17 cellular contexts compared by ENCODE assay signal in the genomic region with DNA sequence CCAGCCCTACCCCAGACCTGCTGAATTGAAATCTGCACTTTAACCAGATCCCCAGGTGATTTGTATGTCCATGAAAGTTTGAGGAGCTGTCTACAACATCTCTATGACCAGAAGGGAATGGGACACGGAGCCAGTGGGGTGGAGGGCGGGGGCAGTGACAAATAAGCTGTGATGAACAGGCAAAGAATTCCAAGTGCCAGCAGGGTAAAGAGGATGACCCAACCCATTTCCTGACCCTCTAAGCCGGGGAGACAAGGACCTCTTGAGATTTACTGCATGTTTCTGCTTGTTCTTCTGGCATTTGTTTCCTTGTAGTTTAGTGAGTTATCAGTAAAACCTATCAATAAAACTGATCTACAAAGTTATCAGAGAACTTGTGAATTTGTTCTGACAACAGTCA. TPM values are rescaled to one million over a fixed set of nuclear protein-coding genes. Genes with fewer than 3 reads are reported as not detected.
DNase-seq lines count a peak whose midpoint lies in the region; ATAC-seq and TF ChIP-seq lines count a peak whose summit lies in the region.
"Had no signal": no experiment of that assay in that cellular context is flagged by ENCODE, and none has a peak within 500 bp of the region (broad histone marks: within the 10 kb centered on the region; RNA-seq: fewer than 3 reads in every experiment).

No MANE protein-coding gene starts in this region.

- POLR2A ChIA-PET in activated CD4-positive, alpha-beta memory T cell treated with anti-CD3 and anti-CD28 coated beads for 36 hours (lab: Charles Lee) = interaction anchor here (1.0 kb wide), 1 partner anchor 9 kb away, joined by 3 read pairs; a partner anchor contains a TSS
- POLR2A ChIA-PET in activated CD4-positive, alpha-beta memory T cell treated with anti-CD3 and anti-CD28 coated beads, Interleukin-2, amount 10 ng/mL, durations not matched to agents 7 days and 5 days (lab: Charles Lee) = interaction anchor here (1.0 kb wide), 2 partner anchors 8 to 10 kb away, joined by 3 to 4 read pairs; no protein-coding TSS in a partner anchor

- H3K36me3 Mint-ChIP-seq in activated CD4-positive, alpha-beta memory T cell treated with anti-CD3 and anti-CD28 coated beads for 36 hours = peaks cover 47% of the 10 kb centered on the region
- H3K36me3 Mint-ChIP-seq in activated CD4-positive, alpha-beta memory T cell treated with anti-CD3 and anti-CD28 coated beads, Interleukin-2, amount 10 ng/mL, durations not matched to agents 7 days and 5 days (ENCODE audit: low read depth) = peaks cover 53% of the 10 kb centered on the region
- H3K36me3 Mint-ChIP-seq in activated T-helper 2 cell treated with anti-CD3 and anti-CD28 coated beads, Interferon-gamma antibody, Interleukin-2, Interleukin-4, amounts not matched to agents 10 μg/mL and 5 μg/mL and 100 μg/mL, durations not matched to agents 14 hours and 24 hours and 36 hours (ENCODE audit: low read depth) = peaks cover 59% of the 10 kb centered on the region
- H3K36me3 Mint-ChIP-seq in natural killer cell = no peaks in the 10 kb centered on the region

- no peak overlapping the region for H3K4me3 Mint-ChIP-seq in activated CD4-positive, alpha-beta memory T cell treated with anti-CD3 and anti-CD28 coated beads for 36 hours
- no peak overlapping the region for H3K4me3 Mint-ChIP-seq in activated CD4-positive, alpha-beta memory T cell treated with anti-CD3 and anti-CD28 coated beads, Interleukin-2, amount 10 ng/mL, durations not matched to agents 7 days and 5 days
- no peak overlapping the region for H3K4me3 Mint-ChIP-seq in activated T-helper 2 cell treated with anti-CD3 and anti-CD28 coated beads, Interferon-gamma antibody, Interleukin-2, Interleukin-4, amounts not matched to agents 10 μg/mL and 5 μg/mL and 100 μg/mL, durations not matched to agents 14 hours and 24 hours and 36 hours (ENCODE audit: low read depth)
- no peak overlapping the region for H3K4me3 Mint-ChIP-seq in natural killer cell

- intact Hi-C loops in activated CD4-positive, alpha-beta memory T cell treated with anti-CD3 and anti-CD28 coated beads for 36 hours (cut with micrococcal nuclease) = no loop called here
- intact Hi-C loops in activated T-helper 2 cell treated with anti-CD3 and anti-CD28 coated beads, Interferon-gamma antibody, Interleukin-2, Interleukin-4, amounts not matched to agents 10 μg/mL and 5 μg/mL and 100 μg/mL, durations not matched to agents 14 hours and 24 hours and 36 hours (cut with micrococcal nuclease) = no loop called here
- intact Hi-C loops in natural killer cell (cut with micrococcal nuclease) = no loop called here

- no peak for DNase-seq in activated CD4-positive, alpha-beta memory T cell treated with anti-CD3 and anti-CD28 coated beads for 36 hours
- DNase-seq in activated CD4-positive, alpha-beta memory T cell treated with anti-CD3 and anti-CD28 coated beads, Interleukin-2, amount 10 ng/mL, durations not matched to agents 7 days and 5 days = no peak
- DNase-seq in ELR (ENCODE audit: low read depth) = peak; percentile 74
- no peak for DNase-seq in activated T-helper 2 cell treated with anti-CD3 and anti-CD28 coated beads, Interferon-gamma antibody, Interleukin-2, Interleukin-4, amounts not matched to agents 10 μg/mL and 5 μg/mL and 100 μg/mL, durations not matched to agents 14 hours and 24 hours and 36 hours (ENCODE audit: low spot score)
- DNase-seq in natural killer cell = no peak
- DNase-seq in amniotic stem cell (lab: John Stamatoyannopoulos, UW) = no peak
- no peak for DNase-seq in GM13976 (ENCODE audit: low spot score)
- DNase-seq: DMS 273 treated with DMSO at 0.1 percent for 48 hours; effector CD4-positive, alpha-beta T cell; foreskin melanocyte; IMR-90; NCI-H1417 treated with DMSO at 0.1 percent for 48 hours; NCI-H446 treated with DMSO at 0.1 percent for 48 hours; testis had no signal

- no peaks in the 10 kb centered on the region for H3K27me3 Mint-ChIP-seq in activated CD4-positive, alpha-beta memory T cell treated with anti-CD3 and anti-CD28 coated beads for 36 hours
- no peaks in the 10 kb centered on the region for H3K27me3 Mint-ChIP-seq in activated CD4-positive, alpha-beta memory T cell treated with anti-CD3 and anti-CD28 coated beads, Interleukin-2, amount 10 ng/mL, durations not matched to agents 7 days and 5 days
- H3K27me3 Mint-ChIP-seq in activated T-helper 2 cell treated with anti-CD3 and anti-CD28 coated beads, Interferon-gamma antibody, Interleukin-2, Interleukin-4, amounts not matched to agents 10 μg/mL and 5 μg/mL and 100 μg/mL, durations not matched to agents 14 hours and 24 hours and 36 hours (ENCODE audit: low read depth) = no peaks in the 10 kb centered on the region
- no peaks in the 10 kb centered on the region for H3K27me3 Mint-ChIP-seq in natural killer cell (ENCODE audit: low read depth in 2 of 2)
- H3K27me3 Mint-ChIP-seq: brain had no signal

- in situ Hi-C loops in GM13976 (cut with MboI; ENCODE audit: low sequenced_read_pairs, unreplicated experiment) = no loop called here

- TF ChIP-seq CTCF in natural killer cell (IDR thresholded peaks at IDR 0.05) (no peak), GM13976 (IDR thresholded peaks at IDR 0.05; ENCODE audit: borderline replicate concordance, control extremely low read depth, extremely low read depth, insufficient read depth, missing control alignments) (no peak)

- ATAC-seq in natural killer cell (no peak), HG03457 (IDR thresholded peaks at IDR 0.05; ENCODE audit: unreplicated experiment) (no peak)
- ATAC-seq: SK-N-SH treated with all-trans-retinoic acid at 6 μM for 48 hours had no signal

- CTCF ChIA-PET in activated CD4-positive, alpha-beta memory T cell treated with anti-CD3 and anti-CD28 coated beads for 36 hours (lab: Charles Lee) = no interaction called here
- CTCF ChIA-PET in activated CD4-positive, alpha-beta memory T cell treated with anti-CD3 and anti-CD28 coated beads, Interleukin-2, amount 10 ng/mL, durations not matched to agents 7 days and 5 days (lab: Charles Lee) = no interaction called here

- H3K9me3 Mint-ChIP-seq in activated CD4-positive, alpha-beta memory T cell treated with anti-CD3 and anti-CD28 coated beads for 36 hours = peaks cover 15% of the 10 kb centered on the region
- H3K9me3 Mint-ChIP-seq in activated CD4-positive, alpha-beta memory T cell treated with anti-CD3 and anti-CD28 coated beads, Interleukin-2, amount 10 ng/mL, durations not matched to agents 7 days and 5 days = peaks cover 9% of the 10 kb centered on the region
- H3K9me3 Mint-ChIP-seq in activated T-helper 2 cell treated with anti-CD3 and anti-CD28 coated beads, Interferon-gamma antibody, Interleukin-2, Interleukin-4, amounts not matched to agents 10 μg/mL and 5 μg/mL and 100 μg/mL, durations not matched to agents 14 hours and 24 hours and 36 hours = peaks cover 15% of the 10 kb centered on the region
- H3K9me3 Mint-ChIP-seq in natural killer cell = no peaks in the 10 kb centered on the region
- H3K9me3 Mint-ChIP-seq: brain had no signal

- peaks cover 77% of the 10 kb centered on the region for H3K4me1 Mint-ChIP-seq in activated CD4-positive, alpha-beta memory T cell treated with anti-CD3 and anti-CD28 coated beads for 36 hours (ENCODE audit: low read depth)
- peaks cover 52% of the 10 kb centered on the region for H3K4me1 Mint-ChIP-seq in activated CD4-positive, alpha-beta memory T cell treated with anti-CD3 and anti-CD28 coated beads, Interleukin-2, amount 10 ng/mL, durations not matched to agents 7 days and 5 days
- peaks cover 62% of the 10 kb centered on the region for H3K4me1 Mint-ChIP-seq in activated T-helper 2 cell treated with anti-CD3 and anti-CD28 coated beads, Interferon-gamma antibody, Interleukin-2, Interleukin-4, amounts not matched to agents 10 μg/mL and 5 μg/mL and 100 μg/mL, durations not matched to agents 14 hours and 24 hours and 36 hours (ENCODE audit: low read depth)
- peaks cover 51 to 58% of the 10 kb centered on the region in 2 donors for H3K4me1 Mint-ChIP-seq in natural killer cell

- peak overlapping the region; percentile 50 for H3K27ac Mint-ChIP-seq in activated CD4-positive, alpha-beta memory T cell treated with anti-CD3 and anti-CD28 coated beads for 36 hours
- no peak overlapping the region for H3K27ac Mint-ChIP-seq in activated CD4-positive, alpha-beta memory T cell treated with anti-CD3 and anti-CD28 coated beads, Interleukin-2, amount 10 ng/mL, durations not matched to agents 7 days and 5 days
- H3K27ac Mint-ChIP-seq in activated T-helper 2 cell treated with anti-CD3 and anti-CD28 coated beads, Interferon-gamma antibody, Interleukin-2, Interleukin-4, amounts not matched to agents 10 μg/mL and 5 μg/mL and 100 μg/mL, durations not matched to agents 14 hours and 24 hours and 36 hours = peak overlapping the region; percentile 40
- H3K27ac Mint-ChIP-seq in natural killer cell = peak overlapping the region; percentile 30 to 70

RNA-seq across cellular contexts. Expression of a gene that starts 8.7 kb away (rescaled TPM):
- total RNA-seq in activated CD4-positive, alpha-beta memory T cell treated with anti-CD3 and anti-CD28 coated beads for 36 hours = 10 to 100 TPM; 10.5 to 11.8 TPM
- total RNA-seq in activated CD4-positive, alpha-beta memory T cell treated with anti-CD3 and anti-CD28 coated beads, Interleukin-2, amount 10 ng/mL, durations not matched to agents 7 days and 5 days = 10 to 100 TPM; 10.1 to 10.7 TPM
- total RNA-seq in activated T-helper 2 cell treated with anti-CD3 and anti-CD28 coated beads, Interferon-gamma antibody, Interleukin-2, Interleukin-4, amounts not matched to agents 10 μg/mL and 5 μg/mL and 100 μg/mL, durations not matched to agents 14 hours and 24 hours and 36 hours = 23.5 and 23.6 TPM in 2 replicates
- 10 to 100 TPM; 40.0 to 47.9 (median 45.3) TPM for total RNA-seq in natural killer cell
